ENCODE assay signal across 8 cellular contexts in the genomic region with DNA sequence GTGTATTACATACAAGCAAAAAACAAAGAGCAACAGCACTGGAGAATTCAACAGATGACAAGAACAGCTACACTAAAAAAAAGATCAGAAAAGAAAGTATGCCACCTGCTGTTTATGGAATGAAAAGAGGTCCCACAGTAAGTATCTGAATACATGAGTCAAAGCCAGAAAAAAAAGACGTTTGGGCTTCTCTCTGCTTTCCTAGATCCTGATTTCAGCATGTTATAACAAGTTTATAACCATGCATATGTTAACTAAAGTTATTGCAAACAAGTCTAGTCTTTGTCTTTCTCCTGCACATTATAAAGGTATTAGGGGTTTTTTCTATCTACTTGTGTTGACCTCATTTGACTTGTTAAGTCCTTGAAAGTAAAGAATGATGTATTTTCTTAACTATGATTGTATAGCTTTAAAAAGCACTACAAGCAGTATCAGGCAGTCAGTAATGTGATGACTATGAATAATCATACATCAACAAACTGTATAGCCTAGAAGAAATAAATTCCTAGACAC.
DNase-seq lines count a peak whose midpoint lies in the region; ATAC-seq, FAIRE-seq and TF ChIP-seq lines count a peak whose summit lies in the region.

No MANE protein-coding gene starts in this region.

- ATAC-seq in GM21381 (IDR thresholded peaks at IDR 0.05; ENCODE audit: unreplicated experiment) = peak; percentile 70

- peaks cover 0 to 7% (median 3%) of the 10 kb centered on the region in 3 donors for H3K36me3 Mint-ChIP-seq in immature natural killer cell

- H3K4me3 ChIP-seq in foreskin fibroblast (ENCODE audit: low read depth in 1 of 2, low read length in 2 of 2) = no peak overlapping the region
- H3K4me3 ChIP-seq in sigmoid colon = no peak overlapping the region

- peak; percentile 16 for FAIRE-seq in HTR-8/SVneo (lab: Jason Lieb, UNC)

- H3K36me3 ChIP-seq in sigmoid colon = no peaks in the 10 kb centered on the region

- TF ChIP-seq POLR2A in sigmoid colon (IDR thresholded peaks at IDR 0.05) = no peak

- H3K27me3 Mint-ChIP-seq in immature natural killer cell (ENCODE audit: low read depth in 3 of 3) = peaks cover 0 to 3% (median 0%) of the 10 kb centered on the region in 3 donors

- 0 to 13% methylated on average over 1 of the region's 1 CpG for WGBS in sigmoid colon, 2 donors

- H3K4me1 ChIP-seq in sigmoid colon = peaks cover 0 to 34% (median 25%) of the 10 kb centered on the region in 4 donors

- TF ChIP-seq EP300 in sigmoid colon (IDR thresholded peaks at IDR 0.05) = no peak

- peak; percentile 8 for DNase-seq in GF-D8 (lab: John Stamatoyannopoulos, UW)
- peak; percentile 61 for DNase-seq in HTR-8/SVneo (ENCODE audit: insufficient read length, low spot score)
- DNase-seq in SKM-1 (lab: John Stamatoyannopoulos, UW; ENCODE audit: unreplicated experiment) = peak; percentile 8
- peak; percentile 65 to 83 for DNase-seq in foreskin fibroblast
- no peak for DNase-seq in sigmoid colon
- no peak for DNase-seq in immature natural killer cell
- DNase-seq in NOMO-1 treated with DMSO at 0.1 percent for 48 hours (lab: John Stamatoyannopoulos, UW; ENCODE audit: unreplicated experiment) = no peak

- intact Hi-C loops in sigmoid colon (cut with DNase I) = loop anchor here (2.0 to 5.0 kb wide), 4 partner anchors 111 to 193 kb away; a partner anchor contains a TSS

- no peak overlapping the region for H3K27ac Mint-ChIP-seq in immature natural killer cell

- TF ChIP-seq CTCF in foreskin fibroblast (IDR thresholded peaks at IDR 0.05; ENCODE audit: low read depth, low read length) (peak; percentile 45), sigmoid colon (IDR thresholded peaks at IDR 0.05) (peak; percentile 38 to 52 (median 50))

- H3K9me3 ChIP-seq in sigmoid colon = peaks cover 0 to 2% (median 0%) of the 10 kb centered on the region in 4 donors

- H3K9me3 Mint-ChIP-seq in immature natural killer cell = peaks cover 0 to 17% (median 3%) of the 10 kb centered on the region in 6 donors

- H3K27me3 ChIP-seq in sigmoid colon = no peaks in the 10 kb centered on the region

- no peaks in the 10 kb centered on the region for H3K4me1 Mint-ChIP-seq in immature natural killer cell

- H3K27ac ChIP-seq in sigmoid colon = peak overlapping the region in 2 of 4 donors; percentile 37 to 67

- no peak overlapping the region for H3K4me3 Mint-ChIP-seq in immature natural killer cell

Comparison
In these comparisons a context has a peak if more than half of its experiments do, and no peak if none do; other contexts are left out.
1. DNase-seq: peak in GF-D8 (single experiment), HTR-8/SVneo (single experiment), SKM-1 (single experiment) and foreskin fibroblast (2 of 2); none in sigmoid colon (single experiment), immature natural killer cell (0 of 3) and NOMO-1 treated with DMSO at 0.1 percent for 48 hours (single experiment).